ENCODE assay signal across 9 cellular contexts in genomic region chr4:113825272-113825671, GRCh38.
A peak's percentile ranks its signal among the peaks of the same experiment; 100 is the strongest.
DNase-seq lines count a peak whose midpoint lies in the region; ATAC-seq and TF ChIP-seq lines count a peak whose summit lies in the region.
"Had no signal": no experiment of that assay in that cellular context is flagged by ENCODE, and none has a peak within 500 bp of the region (broad histone marks: within the 10 kb centered on the region; RNA-seq: fewer than 3 reads in every experiment).

No MANE protein-coding gene starts in this region.

- H3K4me3 Mint-ChIP-seq in memory B cell (no peak overlapping the region), Caco-2 (ENCODE audit: unreplicated experiment) (no peak overlapping the region)

- H3K27ac Mint-ChIP-seq in memory B cell (no peak overlapping the region), Caco-2 (ENCODE audit: unreplicated experiment) (no peak overlapping the region)

- no peaks in the 10 kb centered on the region for H3K9me3 Mint-ChIP-seq in memory B cell
- no peaks in the 10 kb centered on the region for H3K9me3 Mint-ChIP-seq in Caco-2 (ENCODE audit: unreplicated experiment)

- DNase-seq in memory B cell (ENCODE audit: low spot score in 2 of 2) (no peak), cortex of kidney (lab: John Stamatoyannopoulos, UW) (no peak), Caco-2 (no peak), activated gamma-delta T cell treated with Interleukin-2 at 50 U/mL for 16 hours (no peak), NK-92 (lab: John Stamatoyannopoulos, UW; ENCODE audit: unreplicated experiment) (no peak)
- DNase-seq: dermis blood vessel endothelial cell had no signal

- BruUV-seq in Caco-2 (replicated peaks; lab: Mats Ljungman, UMichigan): no TSS peak

- intact Hi-C loops in Caco-2 (cut with micrococcal nuclease; ENCODE audit: unreplicated experiment): no loop called here

- H3K27me3 ChIP-seq in Caco-2 (replicated peaks; ENCODE audit: control insufficient read depth, insufficient read depth, low read length): no peaks in the 10 kb centered on the region

- H3K9me3 ChIP-seq in KOPT-K1 (ENCODE audit: insufficient read depth, low read length, poor library complexity, severe bottlenecking) (no peaks in the 10 kb centered on the region), Caco-2 (no peaks in the 10 kb centered on the region)

- H3K27me3 Mint-ChIP-seq in memory B cell (peaks cover 6% of the 10 kb centered on the region), Caco-2 (ENCODE audit: insufficient read depth, unreplicated experiment) (peaks cover 15% of the 10 kb centered on the region)

- POLR2A ChIA-PET in Caco-2 (lab: Charles Lee): no interaction called here

- ATAC-seq in GM18870 (IDR thresholded peaks at IDR 0.05; ENCODE audit: unreplicated experiment) (peak; percentile 62), HG02571 (IDR thresholded peaks at IDR 0.05; ENCODE audit: unreplicated experiment) (peak; percentile 61), memory B cell (ENCODE audit: low read depth) (peak; percentile 75)

- no peaks in the 10 kb centered on the region for H3K36me3 ChIP-seq in KOPT-K1 (ENCODE audit: insufficient read depth, low read length)
- H3K36me3 ChIP-seq in Caco-2 (ENCODE audit: control insufficient read depth, insufficient read depth, low read length): no peaks in the 10 kb centered on the region

- H3K4me3 ChIP-seq in Caco-2 (ENCODE audit: low read depth, low read length): no peak overlapping the region

- no peaks in the 10 kb centered on the region for H3K4me1 ChIP-seq in Caco-2

- H3K4me1 Mint-ChIP-seq in memory B cell (peaks cover 13% of the 10 kb centered on the region), Caco-2 (ENCODE audit: low read depth, unreplicated experiment) (no peaks in the 10 kb centered on the region)

- peak overlapping the region; percentile 52 for H3K27ac ChIP-seq in KOPT-K1 (ENCODE audit: low read depth, low read length, poor library complexity, severe bottlenecking)

- H3K36me3 Mint-ChIP-seq in memory B cell (no peaks in the 10 kb centered on the region), Caco-2 (ENCODE audit: insufficient read depth, unreplicated experiment) (no peaks in the 10 kb centered on the region)

- no peak for TF ChIP-seq CTCF in Caco-2 (IDR thresholded peaks at IDR 0.05; ENCODE audit: insufficient read depth in 1 of 2, low read depth in 1 of 2, low read length in 1 of 2, severe bottlenecking in 1 of 2, unreplicated experiment in 1 of 2)

- CTCF ChIA-PET in Caco-2 (lab: Charles Lee): no interaction called here
